In the genomic region with DNA sequence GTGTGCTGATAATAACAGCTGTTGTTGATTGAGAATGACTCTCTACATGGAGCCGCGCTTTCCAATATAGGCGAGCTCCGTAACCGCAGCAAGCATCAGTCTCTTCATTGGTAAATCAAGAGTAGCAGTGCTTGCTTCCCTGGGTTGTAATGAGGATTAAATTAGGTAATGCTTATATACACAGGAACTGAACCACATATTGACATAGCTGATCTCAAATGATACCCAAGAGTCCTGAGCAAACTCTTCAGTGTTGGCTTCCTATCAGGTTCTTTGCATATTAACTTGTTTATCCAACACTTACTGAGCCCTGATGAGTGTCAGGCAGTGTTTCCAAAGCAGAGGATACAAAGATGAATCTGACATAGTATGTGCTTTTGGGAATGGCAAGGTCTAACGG, we compare ENCODE assay signal across 27 cellular contexts. TPM values are rescaled to one million over a fixed set of nuclear protein-coding genes. Genes with fewer than 3 reads are reported as not detected.
A peak's percentile ranks its signal among the peaks of the same experiment; 100 is the strongest.
DNase-seq lines count a peak whose midpoint lies in the region; ATAC-seq and TF ChIP-seq lines count a peak whose summit lies in the region.
"Had no signal": no experiment of that assay in that cellular context is flagged by ENCODE, and none has a peak within 500 bp of the region (broad histone marks: within the 10 kb centered on the region; RNA-seq: fewer than 3 reads in every experiment).

No MANE protein-coding gene starts in this region.

- no peak for ATAC-seq in activated CD8-positive, alpha-beta T cell treated with anti-CD3 and anti-CD28 coated beads for 36 hours
- ATAC-seq: activated naive CD8-positive, alpha-beta T cell treated with anti-CD3 and anti-CD28 coated beads, Interleukin-2, amount 50 U/mL, for 24 hours; activated T-cell treated with anti-CD3 and anti-CD28 coated beads, Interleukin-2, amount 50 U/mL, for 4 hours; HCT116; pancreas; stimulated activated effector memory CD8-positive, alpha-beta T cell treated with anti-CD3 and anti-CD28 coated beads, Interleukin-12 subunit alpha, Interleukin-12 subunit beta, amount 100 ng/mL, for 72 hours had no signal

- no peak overlapping the region for H3K4me3 Mint-ChIP-seq in activated CD8-positive, alpha-beta T cell treated with anti-CD3 and anti-CD28 coated beads for 36 hours
- H3K4me3 Mint-ChIP-seq: activated B cell treated with CpG ODN at 0.5 μM for 24 hours; activated CD4-positive, alpha-beta T cell treated with anti-CD3 and anti-CD28 coated beads, Interleukin-2, amount 10 ng/mL, durations not matched to agents 7 days and 5 days; activated naive CD8-positive, alpha-beta T cell treated with anti-CD3 and anti-CD28 coated beads, Interleukin-2, amount 50 U/mL, for 24 hours; activated T-cell treated with anti-CD3 and anti-CD28 coated beads, Interleukin-2, amount 50 U/mL, for 4 hours; neural progenitor cell; stimulated activated effector memory CD8-positive, alpha-beta T cell treated with anti-CD3 and anti-CD28 coated beads, Interleukin-12 subunit alpha, Interleukin-12 subunit beta, amount 100 ng/mL, for 72 hours had no signal

- peaks cover 17% of the 10 kb centered on the region for H3K27me3 Mint-ChIP-seq in activated CD8-positive, alpha-beta T cell treated with anti-CD3 and anti-CD28 coated beads for 36 hours
- H3K27me3 Mint-ChIP-seq: activated B cell treated with CpG ODN at 0.5 μM for 24 hours had no signal

- intact Hi-C loops in activated CD8-positive, alpha-beta T cell treated with anti-CD3 and anti-CD28 coated beads for 36 hours (cut with micrococcal nuclease): no loop called here

- CTCF ChIA-PET in activated CD8-positive, alpha-beta T cell treated with anti-CD3 and anti-CD28 coated beads for 36 hours (lab: Charles Lee): interaction anchor here (1.7 kb wide), 1 partner anchor 101 kb away, joined by 4 read pairs; no protein-coding TSS in a partner anchor

- DNase-seq in DMS153 treated with DMSO at 0.1 percent for 48 hours (lab: John Stamatoyannopoulos, UW; ENCODE audit: unreplicated experiment) (peak; percentile 70), NCI-H1436 treated with DMSO at 0.1 percent for 48 hours (lab: John Stamatoyannopoulos, UW) (peak; percentile 56), NCI-H345 (lab: John Stamatoyannopoulos, UW) (peak; percentile 93), SHP77 treated with DMSO at 0.1 percent for 48 hours (lab: John Stamatoyannopoulos, UW) (peak; percentile 86), NCI-H226 (no peak), MV-4-11 (lab: John Stamatoyannopoulos, UW) (no peak), kidney glomerular epithelial cell (lab: John Stamatoyannopoulos, UW) (no peak)
- no peak for DNase-seq in activated CD8-positive, alpha-beta T cell treated with anti-CD3 and anti-CD28 coated beads for 36 hours
- DNase-seq: activated B cell treated with CpG ODN at 0.5 μM for 24 hours; activated CD4-positive, alpha-beta T cell treated with anti-CD3 and anti-CD28 coated beads, Interleukin-2, amount 10 ng/mL, durations not matched to agents 7 days and 5 days; activated gamma-delta T cell; activated naive CD8-positive, alpha-beta T cell treated with anti-CD3 and anti-CD28 coated beads, Interleukin-2, amount 50 U/mL, for 24 hours; activated T-cell treated with anti-CD3 and anti-CD28 coated beads, Interleukin-2, amount 50 U/mL, for 4 hours; Caco-2; colonic mucosa; DND-41; effector memory CD4-positive, alpha-beta T cell; islet precursor cell; MG63; NCI-H2171; pancreas; SK-N-SH; trophoblast cell had no signal

- TF ChIP-seq CTCF in activated CD8-positive, alpha-beta T cell treated with anti-CD3 and anti-CD28 coated beads for 36 hours (IDR thresholded peaks at IDR 0.05): no peak

- no peaks in the 10 kb centered on the region for H3K9me3 Mint-ChIP-seq in activated CD8-positive, alpha-beta T cell treated with anti-CD3 and anti-CD28 coated beads for 36 hours
- H3K9me3 Mint-ChIP-seq: activated CD4-positive, alpha-beta T cell treated with anti-CD3 and anti-CD28 coated beads, Interleukin-2, amount 10 ng/mL, durations not matched to agents 7 days and 5 days; activated naive CD8-positive, alpha-beta T cell treated with anti-CD3 and anti-CD28 coated beads, Interleukin-2, amount 50 U/mL, for 24 hours; activated T-cell treated with anti-CD3 and anti-CD28 coated beads, Interleukin-2, amount 50 U/mL, for 4 hours had no signal

- no peaks in the 10 kb centered on the region for H3K4me1 Mint-ChIP-seq in activated CD8-positive, alpha-beta T cell treated with anti-CD3 and anti-CD28 coated beads for 36 hours (ENCODE audit: low read depth)
- H3K4me1 Mint-ChIP-seq: activated B cell treated with CpG ODN at 0.5 μM for 24 hours; activated CD4-positive, alpha-beta T cell treated with anti-CD3 and anti-CD28 coated beads, Interleukin-2, amount 10 ng/mL, durations not matched to agents 7 days and 5 days; stimulated activated effector memory CD8-positive, alpha-beta T cell treated with anti-CD3 and anti-CD28 coated beads, Interleukin-12 subunit alpha, Interleukin-12 subunit beta, amount 100 ng/mL, for 72 hours had no signal

- POLR2A ChIA-PET in activated CD8-positive, alpha-beta T cell treated with anti-CD3 and anti-CD28 coated beads for 36 hours (lab: Charles Lee): no interaction called here

- no peaks in the 10 kb centered on the region for H3K36me3 Mint-ChIP-seq in activated CD8-positive, alpha-beta T cell treated with anti-CD3 and anti-CD28 coated beads for 36 hours (ENCODE audit: low read depth)
- H3K36me3 Mint-ChIP-seq: neural progenitor cell; stimulated activated effector memory CD8-positive, alpha-beta T cell treated with anti-CD3 and anti-CD28 coated beads, Interleukin-12 subunit alpha, Interleukin-12 subunit beta, amount 100 ng/mL, for 72 hours had no signal

- no peak overlapping the region for H3K27ac Mint-ChIP-seq in activated CD8-positive, alpha-beta T cell treated with anti-CD3 and anti-CD28 coated beads for 36 hours
- H3K27ac Mint-ChIP-seq: activated B cell treated with CpG ODN at 0.5 μM for 24 hours; activated CD4-positive, alpha-beta T cell treated with anti-CD3 and anti-CD28 coated beads, Interleukin-2, amount 10 ng/mL, durations not matched to agents 7 days and 5 days; activated naive CD8-positive, alpha-beta T cell treated with anti-CD3 and anti-CD28 coated beads, Interleukin-2, amount 50 U/mL, for 24 hours; neural progenitor cell; stimulated activated effector memory CD8-positive, alpha-beta T cell treated with anti-CD3 and anti-CD28 coated beads, Interleukin-12 subunit alpha, Interleukin-12 subunit beta, amount 100 ng/mL, for 72 hours had no signal

RNA-seq across cellular contexts. Expression of gene SLCO3A1, which starts 46.4 kb away (rescaled TPM):
- 1 to 10 TPM; 4.2 to 4.8 TPM for total RNA-seq in activated CD8-positive, alpha-beta T cell treated with anti-CD3 and anti-CD28 coated beads for 36 hours
- total RNA-seq: Caco-2, myocyte had no signal

Comparison
In these comparisons a context has a peak if more than half of its experiments do, and no peak if none do; other contexts are left out.
1. DNase-seq: peak in DMS153 treated with DMSO at 0.1 percent for 48 hours (single experiment), NCI-H1436 treated with DMSO at 0.1 percent for 48 hours (single experiment), NCI-H345 (single experiment) and SHP77 treated with DMSO at 0.1 percent for 48 hours (single experiment); none in NCI-H226 (single experiment), MV-4-11 (single experiment), kidney glomerular epithelial cell (single experiment) and activated CD8-positive, alpha-beta T cell treated with anti-CD3 and anti-CD28 coated beads for 36 hours (single experiment).